8 cellular contexts compared by ENCODE assay signal in genomic region chr15:58770519-58770856, GRCh38. TPM values are rescaled to one million over a fixed set of nuclear protein-coding genes. Genes with fewer than 3 reads are reported as not detected.
DNase-seq lines count a peak whose midpoint lies in the region; ATAC-seq and TF ChIP-seq lines count a peak whose summit lies in the region.

No MANE protein-coding gene starts in this region.

- no peaks in the 10 kb centered on the region for H3K27me3 Mint-ChIP-seq in progenitor cell of endocrine pancreas

- peak overlapping the region; percentile 58 to 87 (median 82) for H3K27ac ChIP-seq in BLaER1 treated with 17β-estradiol and CSF1 and Interleukin-3, amounts not matched to agents 10 nM and 100 nM
- H3K27ac ChIP-seq in WERI-Rb-1: peak overlapping the region; percentile 73

- H3K4me1 ChIP-seq in BLaER1 treated with 17β-estradiol and CSF1 and Interleukin-3, amounts not matched to agents 10 nM and 100 nM: peaks cover 29 to 43% (median 39%) of the 10 kb centered on the region in 10 experiments

- peak overlapping the region; percentile 69 to 92 (median 88) for H3K9ac ChIP-seq in BLaER1 treated with 17β-estradiol and CSF1 and Interleukin-3, amounts not matched to agents 10 nM and 100 nM

- TF ChIP-seq CTCF in WERI-Rb-1 (IDR thresholded peaks at IDR 0.05; ENCODE audit: low read depth, low read length) (no peak), foreskin fibroblast (IDR thresholded peaks at IDR 0.05; ENCODE audit: low read depth, low read length) (no peak), progenitor cell of endocrine pancreas (IDR thresholded peaks at IDR 0.05; ENCODE audit: unreplicated experiment) (no peak)

- H3K36me3 Mint-ChIP-seq in progenitor cell of endocrine pancreas (ENCODE audit: insufficient read depth): no peaks in the 10 kb centered on the region

- H3K4me3 ChIP-seq in BLaER1 treated with 17β-estradiol and CSF1 and Interleukin-3, amounts not matched to agents 10 nM and 100 nM: peak overlapping the region; percentile 92 to 100 (median 95)
- H3K4me3 ChIP-seq in WERI-Rb-1 (ENCODE audit: low read depth, low read length) (peak overlapping the region; percentile 46), foreskin fibroblast (ENCODE audit: low read depth in 1 of 2, low read length in 2 of 2) (peak overlapping the region; percentile 61 to 95)

- no peaks in the 10 kb centered on the region; a peak in 1 of 22 replicates for H3K36me3 ChIP-seq in BLaER1 treated with 17β-estradiol and CSF1 and Interleukin-3, amounts not matched to agents 10 nM and 100 nM
- H3K36me3 ChIP-seq in WERI-Rb-1: peaks cover 6% of the 10 kb centered on the region; the same call in 1 of the 2 replicates

- H3K9me3 Mint-ChIP-seq in progenitor cell of endocrine pancreas (ENCODE audit: low read depth): no peaks in the 10 kb centered on the region

- H3K4me2 ChIP-seq in BLaER1 treated with 17β-estradiol and CSF1 and Interleukin-3, amounts not matched to agents 10 nM and 100 nM: peak overlapping the region; percentile 64 to 100 (median 88)

- H3K4me3 Mint-ChIP-seq in progenitor cell of endocrine pancreas (ENCODE audit: low read depth): no peak overlapping the region

- DNase-seq in WERI-Rb-1: no peak
- peak; percentile 72 to 84 for DNase-seq in foreskin fibroblast
- no peak for DNase-seq in progenitor cell of endocrine pancreas (ENCODE audit: low spot score, unreplicated experiment)
- no peak for DNase-seq in DMS153 (lab: John Stamatoyannopoulos, UW)
- no peak for DNase-seq in central memory CD4-positive, alpha-beta T cell

- H3K9me3 ChIP-seq in BLaER1 treated with 17β-estradiol and CSF1 and Interleukin-3, amounts not matched to agents 10 nM and 100 nM (replicated peaks in 1 of 11): peaks cover 2 to 15% (median 7%) of the 10 kb centered on the region in 11 experiments; a peak in 20 of 22 replicates
- no peaks in the 10 kb centered on the region for H3K9me3 ChIP-seq in WERI-Rb-1 (ENCODE audit: severe bottlenecking)

- H3K27ac Mint-ChIP-seq in progenitor cell of endocrine pancreas: peak overlapping the region; percentile 99

- H3K4me1 Mint-ChIP-seq in progenitor cell of endocrine pancreas (ENCODE audit: low read depth): peaks cover 9% of the 10 kb centered on the region

- ATAC-seq in GM18519 (IDR thresholded peaks at IDR 0.05; ENCODE audit: low FRiP score, unreplicated experiment) (peak; percentile 13), HG03521 (IDR thresholded peaks at IDR 0.05; ENCODE audit: unreplicated experiment) (peak; percentile 23)

- H4K20me1 ChIP-seq in BLaER1 treated with 17β-estradiol and CSF1 and Interleukin-3, amounts not matched to agents 10 nM and 100 nM: peaks cover 0 to 31% (median 0%) of the 10 kb centered on the region in 11 experiments; a peak in 5 of 22 replicates

- no peaks in the 10 kb centered on the region for H3K27me3 ChIP-seq in BLaER1 treated with 17β-estradiol and CSF1 and Interleukin-3, amounts not matched to agents 10 nM and 100 nM
- no peaks in the 10 kb centered on the region for H3K27me3 ChIP-seq in WERI-Rb-1 (ENCODE audit: insufficient read depth, low read depth, severe bottlenecking)

RNA-seq across cellular contexts. Expression of gene MINDY2, which starts 0.6 kb away (rescaled TPM):
- total RNA-seq in progenitor cell of endocrine pancreas: 23.1 and 27.1 TPM in 2 replicates

RNA-seq across cellular contexts. Expression of gene ADAM10, which starts 21.0 kb away (rescaled TPM):
- total RNA-seq in progenitor cell of endocrine pancreas: 237 and 238 TPM in 2 replicates

Comparison
In these comparisons a context has a peak if more than half of its experiments do, and no peak if none do; other contexts are left out.
1. DNase-seq: peak in foreskin fibroblast (2 of 2); none in WERI-Rb-1 (single experiment), progenitor cell of endocrine pancreas (single experiment), DMS153 (single experiment) and central memory CD4-positive, alpha-beta T cell (single experiment).
2. Peak in every context shown above with its lines, with median percentiles within 50 percentile points of each other: H3K4me3 ChIP-seq.